8 cellular contexts compared by ENCODE assay signal in the genomic region with DNA sequence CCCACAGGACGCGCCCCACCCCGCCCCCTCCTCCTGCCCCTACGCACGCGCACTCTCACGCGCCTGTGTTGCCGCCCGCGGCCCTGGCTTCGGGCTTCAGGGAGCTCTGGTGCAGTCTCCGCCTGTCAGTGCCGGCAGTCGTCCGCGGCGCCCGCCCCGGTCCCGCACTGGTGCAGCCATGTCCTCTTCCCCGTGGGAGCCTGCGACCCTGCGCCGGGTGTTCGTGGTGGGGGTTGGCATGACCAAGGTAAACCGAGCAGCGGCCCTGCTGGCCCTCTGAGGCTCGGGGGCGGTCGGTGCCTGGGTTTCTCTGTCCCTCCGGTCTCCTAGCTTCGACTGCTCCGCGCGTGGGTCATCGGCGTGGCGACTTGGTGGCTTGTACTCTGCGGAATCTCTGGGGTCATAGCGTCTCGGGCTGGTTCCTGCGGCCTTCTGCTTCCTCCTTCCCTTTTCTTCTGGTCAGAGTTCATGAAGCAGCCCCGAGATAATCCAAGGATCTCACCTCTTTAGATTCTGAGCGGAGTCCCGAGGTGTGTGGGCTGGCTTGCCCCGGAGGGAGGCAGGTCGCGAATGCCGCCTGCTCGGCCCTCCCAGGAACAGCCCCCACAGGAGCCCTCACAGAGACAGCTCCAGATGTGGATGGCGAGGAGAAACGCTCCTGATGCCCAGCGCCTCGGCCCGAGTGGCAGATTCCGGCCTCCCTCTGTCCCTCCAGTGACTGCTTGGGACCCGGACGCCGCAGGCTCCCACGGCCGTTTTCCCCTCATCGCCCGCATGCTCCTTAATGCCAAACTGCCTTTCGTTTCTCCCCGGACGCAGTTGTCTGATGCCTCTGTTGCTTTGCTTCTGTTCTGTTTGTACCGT. TPM values are rescaled to one million over a fixed set of nuclear protein-coding genes. Genes with fewer than 3 reads are reported as not detected.
A peak's percentile ranks its signal among the peaks of the same experiment; 100 is the strongest.
DNase-seq lines count a peak whose midpoint lies in the region; ATAC-seq and TF ChIP-seq lines count a peak whose summit lies in the region.

A gene with protein sequence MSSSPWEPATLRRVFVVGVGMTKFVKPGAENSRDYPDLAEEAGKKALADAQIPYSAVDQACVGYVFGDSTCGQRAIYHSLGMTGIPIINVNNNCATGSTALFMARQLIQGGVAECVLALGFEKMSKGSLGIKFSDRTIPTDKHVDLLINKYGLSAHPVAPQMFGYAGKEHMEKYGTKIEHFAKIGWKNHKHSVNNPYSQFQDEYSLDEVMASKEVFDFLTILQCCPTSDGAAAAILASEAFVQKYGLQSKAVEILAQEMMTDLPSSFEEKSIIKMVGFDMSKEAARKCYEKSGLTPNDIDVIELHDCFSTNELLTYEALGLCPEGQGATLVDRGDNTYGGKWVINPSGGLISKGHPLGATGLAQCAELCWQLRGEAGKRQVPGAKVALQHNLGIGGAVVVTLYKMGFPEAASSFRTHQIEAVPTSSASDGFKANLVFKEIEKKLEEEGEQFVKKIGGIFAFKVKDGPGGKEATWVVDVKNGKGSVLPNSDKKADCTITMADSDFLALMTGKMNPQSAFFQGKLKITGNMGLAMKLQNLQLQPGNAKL (plus strand): TSS at position 58 of the 864 bp plus-strand sequence. CDS start 121 bp downstream, at position 179.

- H3K4me1 Mint-ChIP-seq in activated CD4-positive, alpha-beta T cell treated with anti-CD3 and anti-CD28 coated beads for 36 hours, result peaks cover 14% of the 10 kb centered on the region
- peaks cover 9% of the 10 kb centered on the region for H3K4me1 Mint-ChIP-seq in chondrocyte (ENCODE audit: low read depth)

- peak within 1 kb of the TSS; percentile 78 for H3K4me3 Mint-ChIP-seq in activated CD4-positive, alpha-beta T cell treated with anti-CD3 and anti-CD28 coated beads for 36 hours
- H3K4me3 Mint-ChIP-seq in chondrocyte (ENCODE audit: unreplicated experiment), result peak within 1 kb of the TSS; percentile 77

- peak; percentile 74 for ATAC-seq in HG02571 (IDR thresholded peaks at IDR 0.05; ENCODE audit: unreplicated experiment)
- peak; percentile 94 for ATAC-seq in activated CD4-positive, alpha-beta T cell treated with anti-CD3 and anti-CD28 coated beads for 36 hours

- peak within 1 kb of the TSS; percentile 57 for H3K27ac ChIP-seq in layer of hippocampus (ENCODE audit: low read depth, low read length)

- H3K27me3 Mint-ChIP-seq in activated CD4-positive, alpha-beta T cell treated with anti-CD3 and anti-CD28 coated beads for 36 hours, result no peaks in the 10 kb centered on the region
- H3K27me3 Mint-ChIP-seq in chondrocyte (ENCODE audit: low read depth), result peaks cover 2% of the 10 kb centered on the region

- no peaks in the 10 kb centered on the region for H3K9me3 Mint-ChIP-seq in activated CD4-positive, alpha-beta T cell treated with anti-CD3 and anti-CD28 coated beads for 36 hours (ENCODE audit: low read depth)
- no peaks in the 10 kb centered on the region for H3K9me3 Mint-ChIP-seq in chondrocyte (ENCODE audit: low read depth)

- no peaks in the 10 kb centered on the region for H3K27me3 ChIP-seq in layer of hippocampus (ENCODE audit: control insufficient read depth, insufficient read depth, low read length)

- H3K27ac Mint-ChIP-seq in activated CD4-positive, alpha-beta T cell treated with anti-CD3 and anti-CD28 coated beads for 36 hours, result peak within 1 kb of the TSS; percentile 68
- H3K27ac Mint-ChIP-seq in chondrocyte (ENCODE audit: unreplicated experiment), result peak within 1 kb of the TSS; percentile 74

- no peaks in the 10 kb centered on the region for H3K36me3 Mint-ChIP-seq in activated CD4-positive, alpha-beta T cell treated with anti-CD3 and anti-CD28 coated beads for 36 hours (ENCODE audit: low read depth)
- no peaks in the 10 kb centered on the region for H3K36me3 Mint-ChIP-seq in chondrocyte (ENCODE audit: low read depth)

- TF ChIP-seq CTCF in chondrocyte (IDR thresholded peaks at IDR 0.05), result peak; percentile 30

- intact Hi-C loops in activated CD4-positive, alpha-beta T cell treated with anti-CD3 and anti-CD28 coated beads for 36 hours (cut with DNase I, micrococcal nuclease), result loop anchor here (1.0 to 10.0 kb wide), 6 partner anchors 87 to 400 kb away; a partner anchor contains a TSS

- peak; percentile 80 for DNase-seq in EL
- DNase-seq in NCI-H2107 treated with DMSO at 0.1 percent for 48 hours (lab: John Stamatoyannopoulos, UW; ENCODE audit: unreplicated experiment), result peak; percentile 61
- peak; percentile 90 for DNase-seq in activated CD4-positive, alpha-beta T cell treated with anti-CD3 and anti-CD28 coated beads for 36 hours
- DNase-seq in chondrocyte (ENCODE audit: low spot score), result no peak
- peak; percentile 34 to 65 for DNase-seq in stimulated activated CD4-positive, alpha-beta T cell treated with anti-CD3 and anti-CD28 coated beads, Interleukin-1b, Interleukin-23, amount 100 ng/mL, for 1 hour (ENCODE audit: low read depth in 2 of 2)
- no peak for DNase-seq in OCI-M2 (lab: John Stamatoyannopoulos, UW; ENCODE audit: unreplicated experiment)

- CTCF ChIA-PET in activated CD4-positive, alpha-beta T cell treated with anti-CD3 and anti-CD28 coated beads for 36 hours (lab: Charles Lee), result interaction anchor here (1.1 kb wide), 1 partner anchor 73 kb away, joined by 8 read pairs; no protein-coding TSS in a partner anchor

- POLR2A ChIA-PET in activated CD4-positive, alpha-beta T cell treated with anti-CD3 and anti-CD28 coated beads for 36 hours (lab: Charles Lee), result no interaction called here

RNA-seq across cellular contexts. Expression of the gene that starts here (rescaled TPM):
- total RNA-seq in activated CD4-positive, alpha-beta T cell treated with anti-CD3 and anti-CD28 coated beads for 36 hours, result 10 to 100 TPM; 46.6 to 67.1 TPM
- 84.0 to 98.3 TPM (median 87.4 TPM) in 3 replicates for total RNA-seq in chondrocyte

Comparison
In these comparisons a context has a peak if more than half of its experiments do, and no peak if none do; other contexts are left out.
1. DNase-seq: peak in EL (single experiment), NCI-H2107 treated with DMSO at 0.1 percent for 48 hours (single experiment), activated CD4-positive, alpha-beta T cell treated with anti-CD3 and anti-CD28 coated beads for 36 hours (single experiment) and stimulated activated CD4-positive, alpha-beta T cell treated with anti-CD3 and anti-CD28 coated beads, Interleukin-1b, Interleukin-23, amount 100 ng/mL, for 1 hour (2 of 2); none in chondrocyte (single experiment) and OCI-M2 (single experiment).